8 cellular contexts compared by ENCODE assay signal in the genomic region with DNA sequence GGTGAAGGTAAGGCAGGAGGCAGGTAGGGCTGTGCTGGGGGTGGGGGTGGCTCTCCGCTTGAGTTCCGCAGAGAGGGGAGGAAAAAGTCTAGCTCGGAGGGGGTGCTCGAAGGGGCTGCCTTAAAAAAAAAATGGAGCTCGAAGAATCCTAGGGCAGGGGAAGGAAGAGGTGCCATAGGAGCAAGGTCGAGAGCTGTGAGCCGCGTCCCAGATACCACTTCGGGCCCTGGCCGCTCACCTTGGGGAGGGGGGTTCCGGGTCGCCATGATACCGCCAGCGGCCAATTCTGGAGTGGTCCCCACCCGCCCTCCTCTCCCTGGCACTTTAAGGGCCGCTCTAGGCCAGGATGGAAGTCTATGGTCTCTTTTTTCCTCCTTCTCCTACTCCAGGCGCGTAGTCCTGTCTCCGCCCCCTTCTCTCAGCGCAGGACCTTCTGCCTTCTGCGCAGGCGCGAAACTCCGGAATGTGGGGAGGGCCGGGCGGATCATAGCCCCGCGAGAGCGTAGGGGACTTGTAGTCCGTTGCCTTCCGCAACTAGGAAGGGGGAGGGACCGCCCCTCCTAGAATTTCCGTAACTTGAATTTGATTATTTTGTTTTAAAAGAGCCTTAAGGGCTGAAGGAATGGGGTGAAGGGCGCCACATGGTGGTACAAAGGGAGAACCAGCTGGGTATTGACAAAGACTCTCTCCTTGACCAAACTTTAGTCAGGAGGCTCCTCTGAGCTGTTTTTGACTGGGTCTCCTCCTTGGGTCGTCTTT. TPM values are rescaled to one million over a fixed set of nuclear protein-coding genes. Genes with fewer than 3 reads are reported as not detected.
DNase-seq lines count a peak whose midpoint lies in the region; ATAC-seq and TF ChIP-seq lines count a peak whose summit lies in the region.

TSS of gene FUNDC1 (minus strand) at position 293 of the 759 bp plus-strand sequence. CDS start at position 266, 27 bp downstream.

- DNase-seq in NCI-H1092 (lab: John Stamatoyannopoulos, UW) (peak; percentile 97), glomerular visceral epithelial cell (ENCODE audit: extremely low spot score) (peak; percentile 94), osteoblast (ENCODE audit: insufficient read length, low spot score, missing footprints) (peak; percentile 92), thoracic aorta (ENCODE audit: low spot score) (peak; percentile 74)

- peaks cover 34% of the 10 kb centered on the region for H3K4me1 Mint-ChIP-seq in activated naive CD8-positive, alpha-beta T cell (ENCODE audit: low read depth)

- no peaks in the 10 kb centered on the region for H3K9me3 Mint-ChIP-seq in activated naive CD8-positive, alpha-beta T cell (ENCODE audit: low read depth)

- H3K36me3 ChIP-seq in osteoblast (ENCODE audit: insufficient read depth, low read length) (peaks cover 5% of the 10 kb centered on the region), thoracic aorta (no peaks in the 10 kb centered on the region)

- H3K9me3 ChIP-seq in osteoblast (ENCODE audit: low read depth, low read length) (no peaks in the 10 kb centered on the region), thoracic aorta (no peaks in the 10 kb centered on the region)

- H2AFZ ChIP-seq in osteoblast (ENCODE audit: low read length): peak within 1 kb of the TSS; percentile 92

- peak within 1 kb of the TSS; percentile 89 for H3K27ac Mint-ChIP-seq in activated naive CD8-positive, alpha-beta T cell

- H3K36me3 Mint-ChIP-seq in activated naive CD8-positive, alpha-beta T cell: peaks cover 4% of the 10 kb centered on the region

- ATAC-seq in HG02571 (IDR thresholded peaks at IDR 0.05; ENCODE audit: unreplicated experiment): peak; percentile 96
- peak; percentile 98 for ATAC-seq in SK-N-SH treated with all-trans-retinoic acid at 6 μM for 48 hours
- peak; percentile 99 for ATAC-seq in thoracic aorta (ENCODE audit: insufficient number of reproducible peaks, low FRiP score, low read depth)

- peak within 1 kb of the TSS; percentile 93 for H3K4me2 ChIP-seq in osteoblast (ENCODE audit: insufficient read depth, low read length)

- H3K79me2 ChIP-seq in osteoblast (ENCODE audit: insufficient read depth, low read length): peaks cover 12% of the 10 kb centered on the region

- peak within 1 kb of the TSS; percentile 91 for H3K4me3 Mint-ChIP-seq in activated naive CD8-positive, alpha-beta T cell

- H4K20me1 ChIP-seq in osteoblast (ENCODE audit: insufficient read depth, low read length): no peaks in the 10 kb centered on the region

- peak within 1 kb of the TSS; percentile 66 for H3K4me3 ChIP-seq in GM08714 (ENCODE audit: low read length)
- peak within 1 kb of the TSS; percentile 88 for H3K4me3 ChIP-seq in osteoblast (ENCODE audit: insufficient read depth, low read length)
- peak within 1 kb of the TSS; percentile 85 for H3K4me3 ChIP-seq in thoracic aorta

- TF ChIP-seq CTCF in osteoblast (IDR thresholded peaks at IDR 0.05; ENCODE audit: extremely low read depth, low read depth, low read length): peak; percentile 53
- TF ChIP-seq CTCF in thoracic aorta (IDR thresholded peaks at IDR 0.05): no peak

- no peaks in the 10 kb centered on the region for H3K27me3 Mint-ChIP-seq in activated naive CD8-positive, alpha-beta T cell

- H3K27ac ChIP-seq in osteoblast (ENCODE audit: low read depth, low read length): peak within 1 kb of the TSS; percentile 84
- peak within 1 kb of the TSS in 1 of 2 donors; percentile 38 for H3K27ac ChIP-seq in thoracic aorta

- H3K4me1 ChIP-seq in osteoblast (ENCODE audit: insufficient read depth, low read length) (peaks cover 6% of the 10 kb centered on the region), thoracic aorta (ENCODE audit: control insufficient read depth in 1 of 2, low read depth in 2 of 2) (peaks cover 0 to 21% of the 10 kb centered on the region in 2 donors)

- H3K27me3 ChIP-seq in osteoblast (ENCODE audit: insufficient read depth, low read length): no peaks in the 10 kb centered on the region
- H3K27me3 ChIP-seq in thoracic aorta (replicated peaks; ENCODE audit: insufficient read depth): no peaks in the 10 kb centered on the region

TF ChIP-seq in SK-N-SH treated with all-trans-retinoic acid at 6 μM for 48 hours, 23 proteins besides CTCF, POLR2A, EP300 and RAD21:
- TF ChIP-seq SNAI2 (CRISPR knock-in tag; IDR thresholded peaks at IDR 0.05): no peak
- no peak for TF ChIP-seq ZNF8 (CRISPR knock-in tag; IDR thresholded peaks at IDR 0.05)
- no peak for TF ChIP-seq PPARA (CRISPR knock-in tag; IDR thresholded peaks at IDR 0.05; ENCODE audit: borderline replicate concordance)

RNA-seq across cellular contexts. Expression of gene FUNDC1, which starts in this region (rescaled TPM):
- total RNA-seq in osteoblast: 10.9 and 13.3 TPM in 2 replicates
- total RNA-seq in thoracic aorta: 1 to 10 TPM; 3.0 to 3.8 TPM
